ENCODE assay signal across 8 cellular contexts in the genomic region with DNA sequence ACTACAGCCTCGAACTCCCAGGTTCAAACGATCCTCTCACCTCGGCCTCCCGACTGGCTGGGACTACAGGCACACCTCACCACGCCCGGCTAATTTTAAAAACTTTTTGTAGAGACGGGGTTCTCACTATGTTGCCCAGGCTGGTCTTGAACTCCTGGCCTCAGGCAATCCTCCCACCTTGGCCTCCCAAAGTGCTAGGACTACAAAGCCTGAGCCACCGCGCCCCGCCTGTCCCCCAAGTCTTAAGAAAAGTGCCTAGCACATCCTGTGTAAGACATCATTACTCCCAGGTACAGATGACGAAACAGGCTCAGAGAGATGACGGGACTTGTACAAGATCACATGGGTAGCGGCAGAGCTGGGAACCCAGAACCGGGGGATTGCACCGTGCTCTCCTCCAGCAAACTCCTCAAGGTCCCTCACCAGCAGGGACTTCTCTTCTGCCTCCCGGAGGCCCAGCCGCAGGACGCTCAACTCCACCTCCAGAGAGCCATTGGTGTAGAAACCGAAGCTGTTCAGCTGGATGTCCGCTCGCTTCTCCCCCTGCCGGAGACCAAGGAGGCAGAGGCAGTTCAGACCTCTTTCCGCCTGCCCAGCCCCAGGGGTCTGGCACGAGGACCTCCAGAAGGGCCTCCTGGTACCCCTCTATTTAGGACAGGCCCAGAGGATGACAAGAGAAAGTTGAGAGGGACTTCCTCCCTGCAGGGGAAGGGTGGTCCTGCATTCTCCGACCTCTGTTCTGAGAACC. TPM values are rescaled to one million over a fixed set of nuclear protein-coding genes. Genes with fewer than 3 reads are reported as not detected.
DNase-seq lines count a peak whose midpoint lies in the region; ATAC-seq and TF ChIP-seq lines count a peak whose summit lies in the region.

No MANE protein-coding gene starts in this region.

- peak; percentile 77 for DNase-seq in NK-92 treated with Interleukin-12 subunit alpha and Interleukin-12 subunit beta, amount 100 ng/mL, for 24 hours (lab: John Stamatoyannopoulos, UW)
- DNase-seq in NK-92 (lab: John Stamatoyannopoulos, UW; ENCODE audit: unreplicated experiment) (no peak), NCI-H460 (ENCODE audit: extremely low read depth, low read depth) (peak; percentile 74), ecto neural progenitor cell (ENCODE audit: low spot score) (peak; percentile 88), lower leg skin (ENCODE audit: low spot score in 2 of 2) (peak; percentile 77 to 94)
- DNase-seq in activated CD4-positive, alpha-beta T cell treated with anti-CD3 and anti-CD28 coated beads, Interleukin-2, amount 50 U/mL, for 4 hours: peak; percentile 49 to 53
- DNase-seq in stimulated activated CD4-positive, alpha-beta T cell treated with anti-CD3 and anti-CD28 coated beads, Interleukin-4, amount 100 ng/mL, for 4 hours: peak; percentile 53 to 65

- no peak for ATAC-seq in HG02870 (IDR thresholded peaks at IDR 0.05; ENCODE audit: unreplicated experiment)

- no peak for TF ChIP-seq POLR2A in lower leg skin (IDR thresholded peaks at IDR 0.05)

- 22 to 23% methylated on average over 23 to 24 of the region's 25 CpGs for WGBS in lower leg skin, 2 donors

- intact Hi-C loops in lower leg skin (cut with DNase I; ENCODE audit: low total_unique reads): no loop called here

- peak in 1 of 3 donors; percentile 30 for TF ChIP-seq CTCF in lower leg skin (IDR thresholded peaks at IDR 0.05)

- H3K4me3 ChIP-seq in lower leg skin (ENCODE audit: low read depth, poor library complexity, severe bottlenecking): peak overlapping the region; percentile 79

RNA-seq across cellular contexts. Expression of gene GPR108, which starts 1.0 kb away (rescaled TPM):
- total RNA-seq in NCI-H460 (2014; rRNA removed; shearing (Covaris generic)): 60.0 and 74.3 TPM in 2 replicates
- polyA plus RNA-seq in NCI-H460 (2014; cell fraction: nucleus; rRNA removed): 82.4 and 91.6 TPM in 2 replicates
- total RNA-seq in lower leg skin: 10 to 100 TPM; 57.1 to 80.0 (median 66.9) TPM

RNA-seq across cellular contexts. Expression of gene TRIP10, which starts 3.1 kb away (rescaled TPM):
- total RNA-seq in NCI-H460 (2014; rRNA removed; shearing (Covaris generic)): 45.1 and 49.2 TPM in 2 replicates
- 58.8 and 61.5 TPM in 2 replicates for polyA plus RNA-seq in NCI-H460 (2014; cell fraction: nucleus; rRNA removed)
- total RNA-seq in lower leg skin: 10 to 100 TPM; 41.2 to 60.2 (median 46.5) TPM

RNA-seq across cellular contexts. Expression of gene C3, which starts 15.9 kb away (rescaled TPM):
- total RNA-seq in NCI-H460 (2014; rRNA removed; shearing (Covaris generic)): 3.3 and 3.5 TPM in 2 replicates
- 4.2 and 18.1 TPM in 2 replicates for polyA plus RNA-seq in NCI-H460 (2014; cell fraction: nucleus; rRNA removed)
- total RNA-seq in lower leg skin: 100 to 1,000 TPM in 1 of 4 donors, 10 to 100 TPM in 3; 28.8 to 155 (median 79.6) TPM

RNA-seq across cellular contexts. Expression of gene SH2D3A, which starts 30.9 kb away (rescaled TPM):
- total RNA-seq in NCI-H460 (2014; rRNA removed; shearing (Covaris generic)): 8.1 and 11.4 TPM in 2 replicates
- polyA plus RNA-seq in NCI-H460 (2014; cell fraction: nucleus; rRNA removed): 40.3 and 43.2 TPM in 2 replicates
- 100 to 1,000 TPM in 1 of 4 donors, 10 to 100 TPM in 3; 53.0 to 142 (median 62.3) TPM for total RNA-seq in lower leg skin

RNA-seq across cellular contexts. Expression of gene VAV1, which starts 36.2 kb away (rescaled TPM):
- 1.2 and 1.4 TPM in 2 replicates for total RNA-seq in NCI-H460 (2014; rRNA removed; shearing (Covaris generic))
- 0.19 TPM in 1 of 2 replicates, not detected in the other for polyA plus RNA-seq in NCI-H460 (2014; cell fraction: nucleus; rRNA removed)
- 1 to 10 TPM; 1.0 to 2.0 (median 1.4) TPM for total RNA-seq in lower leg skin
